Comparison of ENCODE assay signal across 8 cellular contexts in the genomic region with DNA sequence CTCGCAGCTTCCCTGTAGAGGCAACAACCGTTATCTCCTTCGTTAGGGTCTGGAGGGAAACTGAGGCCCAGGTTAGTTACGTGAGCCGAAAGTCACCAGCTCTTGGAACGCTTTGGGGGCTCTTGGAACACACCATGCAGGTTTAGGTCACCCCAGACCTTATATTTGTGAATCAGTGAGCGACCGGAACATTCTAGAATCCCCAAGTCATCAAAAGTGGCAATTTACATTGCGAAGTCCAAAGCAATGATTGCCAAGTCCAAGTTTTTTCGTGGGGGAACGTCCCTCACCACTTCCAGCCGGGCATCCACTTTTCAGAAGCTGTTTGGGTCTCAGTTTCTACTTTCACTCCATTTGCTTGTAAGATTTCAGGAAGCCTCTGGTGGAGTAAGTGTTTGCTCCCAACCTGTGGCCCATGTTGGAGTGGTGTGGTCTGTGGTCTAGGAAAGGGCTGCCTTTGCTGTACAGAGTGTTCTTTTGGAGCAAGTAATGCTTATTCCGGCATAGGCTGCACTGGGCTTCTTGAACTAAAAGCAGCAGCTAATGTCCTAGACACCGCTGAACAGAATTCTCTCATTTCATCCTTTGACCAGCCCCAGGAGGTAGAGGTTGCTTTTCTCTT. TPM values are rescaled to one million over a fixed set of nuclear protein-coding genes. Genes with fewer than 3 reads are reported as not detected.
A peak's percentile ranks its signal among the peaks of the same experiment; 100 is the strongest.
DNase-seq lines count a peak whose midpoint lies in the region; ATAC-seq and TF ChIP-seq lines count a peak whose summit lies in the region.

No MANE protein-coding gene starts in this region.

- H3K36me3 ChIP-seq in GM23338 (ENCODE audit: insufficient read depth): no peaks in the 10 kb centered on the region
- no peaks in the 10 kb centered on the region for H3K36me3 ChIP-seq in heart right ventricle
- no peaks in the 10 kb centered on the region for H3K36me3 ChIP-seq in skeletal muscle satellite cell (ENCODE audit: insufficient read depth, low read length)

- H3K36me3 Mint-ChIP-seq in GM23338 (ENCODE audit: low read depth): peaks cover 11% of the 10 kb centered on the region; the same call in 2 of the 3 replicates
- peaks cover 6% of the 10 kb centered on the region for H3K36me3 Mint-ChIP-seq in activated CD8-positive, alpha-beta T cell treated with anti-CD3 and anti-CD28 coated beads, Interleukin-2, amount 10 ng/mL, durations not matched to agents 7 days and 5 days (ENCODE audit: low read depth)

- intact Hi-C loops in heart right ventricle (cut with DNase I): loop anchor here in 6 of 10 donors (1.0 to 10.0 kb wide), 12 partner anchors 31 to 205 kb away; partner anchors contain the start of gene SPRY4 (in 3 of the 6)

- no peaks in the 10 kb centered on the region for H3K9me3 ChIP-seq in heart right ventricle
- H3K9me3 ChIP-seq in skeletal muscle satellite cell (replicated peaks; ENCODE audit: low read length): no peaks in the 10 kb centered on the region

- 0 out of 2 replicates have a peak, but pooled peaks cover 4% of the 10 kb centered on the region for H3K79me2 ChIP-seq in GM23338 (replicated peaks; ENCODE audit: insufficient read depth)

- peak overlapping the region; percentile 98 for H3K27ac Mint-ChIP-seq in GM23338
- peak overlapping the region; percentile 89 for H3K27ac Mint-ChIP-seq in activated CD8-positive, alpha-beta T cell treated with anti-CD3 and anti-CD28 coated beads, Interleukin-2, amount 10 ng/mL, durations not matched to agents 7 days and 5 days

- peaks cover 63% of the 10 kb centered on the region for H3K4me1 Mint-ChIP-seq in GM23338
- peaks cover 26% of the 10 kb centered on the region for H3K4me1 Mint-ChIP-seq in activated CD8-positive, alpha-beta T cell treated with anti-CD3 and anti-CD28 coated beads, Interleukin-2, amount 10 ng/mL, durations not matched to agents 7 days and 5 days (ENCODE audit: low read depth)

- H3K9ac ChIP-seq in skeletal muscle satellite cell (ENCODE audit: low read depth, low read length): peak overlapping the region; percentile 85

- peak overlapping the region; percentile 59 for H3K4me3 ChIP-seq in GM23338
- peak overlapping the region; percentile 38 to 81 (median 66) for H3K4me3 ChIP-seq in heart right ventricle
- H3K4me3 ChIP-seq in skeletal muscle satellite cell (ENCODE audit: low read length): peak overlapping the region; percentile 63

- peak overlapping the region; percentile 94 for H3K27ac ChIP-seq in GM23338 (ENCODE audit: low read depth)
- peak overlapping the region; percentile 90 to 98 (median 96) for H3K27ac ChIP-seq in heart right ventricle

- WGBS in heart right ventricle, 2 donors: 31 to 33% methylated on average over 14 of the region's 14 CpGs

- POLR2A ChIA-PET in activated CD8-positive, alpha-beta T cell treated with anti-CD3 and anti-CD28 coated beads, Interleukin-2, amount 10 ng/mL, durations not matched to agents 7 days and 5 days (lab: Charles Lee): interaction anchor here (0.6 to 1.5 kb wide), 7 partner anchors 64 to 333 kb away, joined by 3 to 8 read pairs (median 4); no protein-coding TSS in a partner anchor

- no peak for ATAC-seq in GM23338
- no peak for ATAC-seq in activated CD8-positive, alpha-beta T cell treated with anti-CD3 and anti-CD28 coated beads, Interleukin-2, amount 10 ng/mL, durations not matched to agents 7 days and 5 days
- peak in 1 of 8 donors; percentile 41 for ATAC-seq in heart right ventricle

- H3K4me3 Mint-ChIP-seq in GM23338: peak overlapping the region; percentile 59
- peak overlapping the region; percentile 73 for H3K4me3 Mint-ChIP-seq in activated CD8-positive, alpha-beta T cell treated with anti-CD3 and anti-CD28 coated beads, Interleukin-2, amount 10 ng/mL, durations not matched to agents 7 days and 5 days

- H2AFZ ChIP-seq in GM23338: no peak overlapping the region; the same call in 1 of the 2 replicates

- no peak for TF ChIP-seq CTCF in GM23338 (conservative IDR thresholded peaks at IDR 0.05; ENCODE audit: low read depth in 2 of 2)
- TF ChIP-seq CTCF in heart right ventricle (IDR thresholded peaks at IDR 0.05): no peak

- H3K4me1 ChIP-seq in GM23338 (ENCODE audit: insufficient read depth) (peaks cover 62% of the 10 kb centered on the region), heart right ventricle (peaks cover 4 to 35% (median 25%) of the 10 kb centered on the region in 9 donors), skeletal muscle satellite cell (ENCODE audit: control insufficient read depth, insufficient read depth, low read length) (peaks cover 56% of the 10 kb centered on the region)

- H3K9me2 ChIP-seq in GM23338 (ENCODE audit: insufficient read depth): no peaks in the 10 kb centered on the region

- no peaks in the 10 kb centered on the region for H4K20me1 ChIP-seq in GM23338 (replicated peaks; ENCODE audit: insufficient read depth)

- peaks cover 30% of the 10 kb centered on the region for H3F3A ChIP-seq in GM23338 (replicated peaks; ENCODE audit: low read depth)

- peaks cover 14% of the 10 kb centered on the region for H3K27me3 Mint-ChIP-seq in GM23338 (ENCODE audit: insufficient read depth, low read depth, poor library complexity)
- H3K27me3 Mint-ChIP-seq in activated CD8-positive, alpha-beta T cell treated with anti-CD3 and anti-CD28 coated beads, Interleukin-2, amount 10 ng/mL, durations not matched to agents 7 days and 5 days (ENCODE audit: low read depth): peaks cover 24% of the 10 kb centered on the region

- CTCF ChIA-PET in activated CD8-positive, alpha-beta T cell treated with anti-CD3 and anti-CD28 coated beads, Interleukin-2, amount 10 ng/mL, durations not matched to agents 7 days and 5 days (lab: Charles Lee): interaction anchor here (0.8 to 0.9 kb wide), 2 partner anchors 35 to 347 kb away, joined by 3 read pairs; no protein-coding TSS in a partner anchor

- no peaks in the 10 kb centered on the region for H3K27me3 ChIP-seq in GM23338 (ENCODE audit: insufficient read depth)
- H3K27me3 ChIP-seq in heart right ventricle: peaks cover 0 to 65% (median 0%) of the 10 kb centered on the region in 7 donors
- H3K27me3 ChIP-seq in skeletal muscle satellite cell (ENCODE audit: control insufficient read depth, insufficient read depth, low read length): no peaks in the 10 kb centered on the region

- H3K4me2 ChIP-seq in GM23338 (peak overlapping the region; percentile 89), skeletal muscle satellite cell (ENCODE audit: low read length) (peak overlapping the region; percentile 78)

- H3K9me3 Mint-ChIP-seq in GM23338: 0 out of 3 replicates have a peak, but pooled peaks cover 6% of the 10 kb centered on the region
- no peaks in the 10 kb centered on the region for H3K9me3 Mint-ChIP-seq in activated CD8-positive, alpha-beta T cell treated with anti-CD3 and anti-CD28 coated beads, Interleukin-2, amount 10 ng/mL, durations not matched to agents 7 days and 5 days (ENCODE audit: insufficient read depth)

- DNase-seq in GM23338 (ENCODE audit: low spot score) (no peak), heart right ventricle (no peak), HuH-7.5 (ENCODE audit: low spot score) (no peak), ecto neural progenitor cell (ENCODE audit: low spot score) (no peak), COLO668 (lab: John Stamatoyannopoulos, UW; ENCODE audit: unreplicated experiment) (no peak), SIG-M5 treated with dmso at 0.1 percent for 504 hours (lab: John Stamatoyannopoulos, UW; ENCODE audit: unreplicated experiment) (no peak)
- DNase-seq in activated CD8-positive, alpha-beta T cell treated with anti-CD3 and anti-CD28 coated beads, Interleukin-2, amount 10 ng/mL, durations not matched to agents 7 days and 5 days: no peak

TF ChIP-seq in GM23338, 12 proteins besides CTCF, POLR2A, EP300 and RAD21 (continues in another document):
- no peak for TF ChIP-seq ETS1 (IDR thresholded peaks at IDR 0.05)

RNA-seq across cellular contexts. Expression of gene SPRY4, which starts 32.8 kb away (rescaled TPM):
- 177 and 240 TPM in 2 replicates for total RNA-seq in GM23338 (2014; rRNA removed; shearing (Covaris generic))
- polyA plus RNA-seq in GM23338 (2016; fragmentation: Nextera tagmentation; extraction: Ambion mirVana) (70.6 and 70.9 TPM in 2 replicates), heart right ventricle (1 to 10 TPM; 5.0 to 5.5 TPM)
- total RNA-seq in activated CD8-positive, alpha-beta T cell treated with anti-CD3 and anti-CD28 coated beads, Interleukin-2, amount 10 ng/mL, durations not matched to agents 7 days and 5 days: 1 to 10 TPM in 1 of 2 experiments, under 1 TPM in 1; 0.79 to 1.5 TPM
- total RNA-seq in heart right ventricle: 10 to 100 TPM in 5 of 10 donors, 1 to 10 TPM in 5; 7.4 to 13.7 (median 10.1) TPM
- total RNA-seq in skeletal muscle satellite cell (2012; rRNA removed): 29.9 and 38.5 TPM in 2 replicates

Comparison
In these comparisons a context has a peak if more than half of its experiments do, and no peak if none do; other contexts are left out.
1. RNA of gene SPRY4, which starts 32.8 kb away (total RNA-seq): 177 to 240 TPM in GM23338; 7.4 to 13.7 TPM in heart right ventricle and 0.79 to 1.5 TPM in activated CD8-positive, alpha-beta T cell treated with anti-CD3 and anti-CD28 coated beads, Interleukin-2, amount 10 ng/mL, durations not matched to agents 7 days and 5 days; every median in the first group is over 10 times any median in the second.
2. Peak in every context shown above with its lines, with median percentiles within 50 percentile points of each other: H3K4me3 ChIP-seq.